In the genomic region with DNA sequence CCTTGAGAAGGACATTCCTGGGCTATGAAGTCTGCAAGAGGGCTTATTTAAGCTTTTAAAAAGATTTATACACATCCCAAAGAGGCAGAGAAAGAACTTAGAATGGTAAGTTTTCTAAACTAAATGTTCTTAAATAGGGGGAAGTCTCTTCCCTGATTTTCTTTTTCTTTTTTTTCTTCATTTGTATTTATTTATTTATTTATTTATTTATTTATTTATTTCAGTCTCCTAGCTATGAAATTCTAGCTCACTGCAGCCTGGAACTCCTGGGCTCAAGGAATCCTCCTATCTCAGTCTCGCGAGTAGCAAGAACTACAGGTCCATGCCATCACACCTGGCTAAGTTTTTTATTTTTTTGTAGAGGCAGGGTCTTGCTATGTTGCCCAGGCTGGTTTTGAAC, we compare ENCODE assay signal across 1 cellular context.
TF ChIP-seq lines count a peak whose summit lies in the region.

No MANE protein-coding gene starts in this region.

TF ChIP-seq in GM23338, 12 proteins besides CTCF, POLR2A, EP300 and RAD21 (continued from another document):
- TF ChIP-seq, protein P1, sequence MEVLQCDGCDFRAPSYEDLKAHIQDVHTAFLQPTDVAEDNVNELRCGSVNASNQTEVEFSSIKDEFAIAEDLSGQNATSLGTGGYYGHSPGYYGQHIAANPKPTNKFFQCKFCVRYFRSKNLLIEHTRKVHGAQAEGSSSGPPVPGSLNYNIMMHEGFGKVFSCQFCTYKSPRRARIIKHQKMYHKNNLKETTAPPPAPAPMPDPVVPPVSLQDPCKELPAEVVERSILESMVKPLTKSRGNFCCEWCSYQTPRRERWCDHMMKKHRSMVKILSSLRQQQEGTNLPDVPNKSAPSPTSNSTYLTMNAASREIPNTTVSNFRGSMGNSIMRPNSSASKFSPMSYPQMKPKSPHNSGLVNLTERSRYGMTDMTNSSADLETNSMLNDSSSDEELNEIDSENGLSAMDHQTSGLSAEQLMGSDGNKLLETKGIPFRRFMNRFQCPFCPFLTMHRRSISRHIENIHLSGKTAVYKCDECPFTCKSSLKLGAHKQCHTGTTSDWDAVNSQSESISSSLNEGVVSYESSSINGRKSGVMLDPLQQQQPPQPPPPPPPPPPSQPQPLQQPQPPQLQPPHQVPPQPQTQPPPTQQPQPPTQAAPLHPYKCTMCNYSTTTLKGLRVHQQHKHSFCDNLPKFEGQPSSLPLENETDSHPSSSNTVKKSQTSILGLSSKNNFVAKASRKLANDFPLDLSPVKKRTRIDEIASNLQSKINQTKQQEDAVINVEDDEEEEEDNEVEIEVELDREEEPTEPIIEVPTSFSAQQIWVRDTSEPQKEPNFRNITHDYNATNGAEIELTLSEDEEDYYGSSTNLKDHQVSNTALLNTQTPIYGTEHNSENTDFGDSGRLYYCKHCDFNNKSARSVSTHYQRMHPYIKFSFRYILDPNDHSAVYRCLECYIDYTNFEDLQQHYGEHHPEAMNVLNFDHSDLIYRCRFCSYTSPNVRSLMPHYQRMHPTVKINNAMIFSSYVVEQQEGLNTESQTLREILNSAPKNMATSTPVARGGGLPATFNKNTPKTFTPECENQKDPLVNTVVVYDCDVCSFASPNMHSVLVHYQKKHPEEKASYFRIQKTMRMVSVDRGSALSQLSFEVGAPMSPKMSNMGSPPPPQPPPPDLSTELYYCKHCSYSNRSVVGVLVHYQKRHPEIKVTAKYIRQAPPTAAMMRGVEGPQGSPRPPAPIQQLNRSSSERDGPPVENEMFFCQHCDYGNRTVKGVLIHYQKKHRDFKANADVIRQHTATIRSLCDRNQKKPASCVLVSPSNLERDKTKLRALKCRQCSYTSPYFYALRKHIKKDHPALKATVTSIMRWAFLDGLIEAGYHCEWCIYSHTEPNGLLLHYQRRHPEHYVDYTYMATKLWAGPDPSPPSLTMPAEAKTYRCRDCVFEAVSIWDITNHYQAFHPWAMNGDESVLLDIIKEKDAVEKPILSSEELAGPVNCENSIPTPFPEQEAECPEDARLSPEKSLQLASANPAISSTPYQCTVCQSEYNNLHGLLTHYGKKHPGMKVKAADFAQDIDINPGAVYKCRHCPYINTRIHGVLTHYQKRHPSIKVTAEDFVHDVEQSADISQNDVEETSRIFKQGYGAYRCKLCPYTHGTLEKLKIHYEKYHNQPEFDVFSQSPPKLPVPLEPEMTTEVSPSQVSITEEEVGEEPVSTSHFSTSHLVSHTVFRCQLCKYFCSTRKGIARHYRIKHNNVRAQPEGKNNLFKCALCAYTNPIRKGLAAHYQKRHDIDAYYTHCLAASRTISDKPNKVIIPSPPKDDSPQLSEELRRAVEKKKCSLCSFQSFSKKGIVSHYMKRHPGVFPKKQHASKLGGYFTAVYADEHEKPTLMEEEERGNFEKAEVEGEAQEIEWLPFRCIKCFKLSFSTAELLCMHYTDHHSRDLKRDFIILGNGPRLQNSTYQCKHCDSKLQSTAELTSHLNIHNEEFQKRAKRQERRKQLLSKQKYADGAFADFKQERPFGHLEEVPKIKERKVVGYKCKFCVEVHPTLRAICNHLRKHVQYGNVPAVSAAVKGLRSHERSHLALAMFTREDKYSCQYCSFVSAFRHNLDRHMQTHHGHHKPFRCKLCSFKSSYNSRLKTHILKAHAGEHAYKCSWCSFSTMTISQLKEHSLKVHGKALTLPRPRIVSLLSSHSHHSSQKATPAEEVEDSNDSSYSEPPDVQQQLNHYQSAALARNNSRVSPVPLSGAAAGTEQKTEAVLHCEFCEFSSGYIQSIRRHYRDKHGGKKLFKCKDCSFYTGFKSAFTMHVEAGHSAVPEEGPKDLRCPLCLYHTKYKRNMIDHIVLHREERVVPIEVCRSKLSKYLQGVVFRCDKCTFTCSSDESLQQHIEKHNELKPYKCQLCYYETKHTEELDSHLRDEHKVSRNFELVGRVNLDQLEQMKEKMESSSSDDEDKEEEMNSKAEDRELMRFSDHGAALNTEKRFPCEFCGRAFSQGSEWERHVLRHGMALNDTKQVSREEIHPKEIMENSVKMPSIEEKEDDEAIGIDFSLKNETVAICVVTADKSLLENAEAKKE (CRISPR knock-in tag; IDR thresholded peaks at IDR 0.05), result no peak
TF ChIP-seq in GM23338: peak in this region for 0.
